In the genomic region with DNA sequence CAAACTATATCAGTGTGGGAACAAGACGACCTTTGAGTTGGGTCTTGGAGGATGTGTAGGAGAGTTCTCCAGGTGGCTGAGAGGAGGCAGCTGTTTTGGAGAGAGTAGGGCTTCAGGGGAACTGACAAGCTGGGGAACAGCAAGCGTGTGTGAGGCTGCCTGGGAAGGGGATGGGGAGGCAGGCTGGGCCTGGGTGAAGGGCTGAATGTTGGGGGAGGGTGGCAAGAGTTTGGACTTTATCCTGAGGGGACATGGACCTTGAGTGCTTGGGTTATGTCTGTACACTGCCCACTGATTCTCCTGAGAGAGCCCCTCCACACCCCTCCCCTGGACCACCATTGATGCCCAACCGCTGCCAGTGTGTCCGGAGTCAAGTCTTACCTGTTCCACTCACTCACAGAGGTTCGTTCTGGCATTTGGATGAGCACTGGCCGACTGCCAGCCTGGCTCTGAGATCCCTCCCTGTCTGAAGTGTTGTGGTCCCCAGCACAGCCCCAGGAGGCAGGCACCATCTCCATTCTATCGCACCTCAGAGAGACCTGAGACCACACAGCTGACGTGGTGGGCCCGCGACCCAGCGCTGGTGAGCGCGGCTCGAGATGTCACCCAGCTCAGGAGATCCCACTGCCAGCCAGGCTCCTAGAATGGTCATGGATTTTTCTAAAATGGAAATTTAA, we compare ENCODE assay signal across 19 cellular contexts. TPM values are rescaled to one million over a fixed set of nuclear protein-coding genes. Genes with fewer than 3 reads are reported as not detected.
DNase-seq lines count a peak whose midpoint lies in the region; ATAC-seq and TF ChIP-seq lines count a peak whose summit lies in the region.
"Had no signal": no experiment of that assay in that cellular context is flagged by ENCODE, and none has a peak within 500 bp of the region (broad histone marks: within the 10 kb centered on the region; RNA-seq: fewer than 3 reads in every experiment).

No MANE protein-coding gene starts in this region.

- H3K27me3 ChIP-seq in psoas muscle (ENCODE audit: insufficient read depth in 3 of 3, low read length in 2 of 3): no peaks in the 10 kb centered on the region

- TF ChIP-seq CTCF in coronary artery (IDR thresholded peaks at IDR 0.05) (no peak), osteocyte (IDR thresholded peaks at IDR 0.05) (no peak), psoas muscle (IDR thresholded peaks at IDR 0.05) (no peak)

- DNase-seq in NCI-H2029 treated with DMSO at 0.1 percent for 48 hours (lab: John Stamatoyannopoulos, UW): peak; percentile 2
- no peak for DNase-seq in NCI-H2029 (lab: John Stamatoyannopoulos, UW)
- peak; percentile 15 for DNase-seq in activated CD8-positive, alpha-beta memory T cell treated with anti-CD3 and anti-CD28 coated beads, Interleukin-2, amount 50 U/mL, for 48 hours
- DNase-seq in activated CD8-positive, alpha-beta memory T cell treated with anti-CD3 and anti-CD28 coated beads, Interleukin-2, amount 50 U/mL, for 4 hours: no peak
- DNase-seq in coronary artery (ENCODE audit: low spot score): peak; percentile 55
- peak; percentile 73 for DNase-seq in osteocyte (ENCODE audit: extremely low spot score, unreplicated experiment)
- no peak for DNase-seq in psoas muscle
- DNase-seq: CD8-positive, alpha-beta T cell; COR-L47; DMS153; DMS79 treated with DMSO at 0.1 percent for 48 hours; EL; H7 had no signal

- H3K4me1 ChIP-seq in psoas muscle: no peaks in the 10 kb centered on the region

- no peak overlapping the region for H3K4me3 Mint-ChIP-seq in osteocyte (ENCODE audit: unreplicated experiment)
- H3K4me3 Mint-ChIP-seq: CD14-positive monocyte; CD8-positive, alpha-beta T cell; GM23338 had no signal

- H3K9me3 ChIP-seq in psoas muscle: no peaks in the 10 kb centered on the region

- no peaks in the 10 kb centered on the region for H3K36me3 ChIP-seq in psoas muscle (ENCODE audit: insufficient read depth in 1 of 2, low read depth in 1 of 2)

- H3K27ac ChIP-seq in coronary artery: no peak overlapping the region
- no peak overlapping the region for H3K27ac ChIP-seq in psoas muscle
- H3K27ac ChIP-seq: 22Rv1 had no signal

- no peaks in the 10 kb centered on the region for H3K36me3 Mint-ChIP-seq in osteocyte (ENCODE audit: unreplicated experiment)
- H3K36me3 Mint-ChIP-seq: CD14-positive monocyte; CD8-positive, alpha-beta T cell had no signal

- H3K27me3 Mint-ChIP-seq in osteocyte (ENCODE audit: unreplicated experiment): no peaks in the 10 kb centered on the region

- ATAC-seq in psoas muscle (no peak), HG03280 (IDR thresholded peaks at IDR 0.05; ENCODE audit: unreplicated experiment) (no peak)
- ATAC-seq: CD8-positive, alpha-beta T cell; GM23338 had no signal

- no peak overlapping the region for H3K4me3 ChIP-seq in coronary artery
- H3K4me3 ChIP-seq in psoas muscle: no peak overlapping the region
- H3K4me3 ChIP-seq: GM23338 had no signal

- intact Hi-C loops in psoas muscle (cut with DNase I): no loop called here

- H3K9me3 Mint-ChIP-seq in osteocyte (ENCODE audit: unreplicated experiment): no peaks in the 10 kb centered on the region
- H3K9me3 Mint-ChIP-seq: CD8-positive, alpha-beta T cell had no signal

- WGBS in psoas muscle, 3 donors: 83 to 94% (median 93%) methylated on average over 14 of the region's 14 CpGs

- H3K4me1 Mint-ChIP-seq in osteocyte (ENCODE audit: unreplicated experiment): peaks cover 4% of the 10 kb centered on the region
- H3K4me1 Mint-ChIP-seq: CD14-positive monocyte, GM23338 had no signal

- H3K27ac Mint-ChIP-seq in osteocyte (ENCODE audit: unreplicated experiment): no peak overlapping the region
- H3K27ac Mint-ChIP-seq: CD14-positive monocyte; CD8-positive, alpha-beta T cell; GM23338 had no signal

RNA-seq across cellular contexts. Expression of a gene that starts 59.5 kb away (rescaled TPM):
- total RNA-seq in osteocyte: not detected in 2 replicates
- not detected for total RNA-seq in psoas muscle
- polyA plus RNA-seq in psoas muscle: under 1 TPM in 1 of 3 donors, not detected in 2; 0.13 TPM
- total RNA-seq: CD8-positive, alpha-beta T cell; GM23338; H7; HT-29 had no signal
- polyA plus RNA-seq: BJ, CD14-positive monocyte had no signal

Comparison
In these comparisons a context has a peak if more than half of its experiments do, and no peak if none do; other contexts are left out.
1. DNase-seq: peak in NCI-H2029 treated with DMSO at 0.1 percent for 48 hours (single experiment), activated CD8-positive, alpha-beta memory T cell treated with anti-CD3 and anti-CD28 coated beads, Interleukin-2, amount 50 U/mL, for 48 hours (single experiment), coronary artery (single experiment) and osteocyte (single experiment); none in NCI-H2029 (single experiment), activated CD8-positive, alpha-beta memory T cell treated with anti-CD3 and anti-CD28 coated beads, Interleukin-2, amount 50 U/mL, for 4 hours (single experiment) and psoas muscle (0 of 2).